ENCODE assay signal across 8 cellular contexts in genomic region chr15:58749532-58750337, GRCh38. TPM values are rescaled to one million over a fixed set of nuclear protein-coding genes. Genes with fewer than 3 reads are reported as not detected.
DNase-seq lines count a peak whose midpoint lies in the region; ATAC-seq and TF ChIP-seq lines count a peak whose summit lies in the region.

TSS of gene ADAM10 (minus strand) at chr15:58749707. CDS start at chr15:58749534, 173 bp downstream.

- H3K4me3 Mint-ChIP-seq in type B pancreatic cell, result peak within 1 kb of the TSS; percentile 99

- TF ChIP-seq CTCF in GM12865 (IDR thresholded peaks at IDR 0.05; ENCODE audit: insufficient read depth, low read depth, low read length, missing control alignments) (no peak), type B pancreatic cell (conservative IDR thresholded peaks at IDR 0.05) (no peak)

- peaks cover 9% of the 10 kb centered on the region for H3K36me3 Mint-ChIP-seq in type B pancreatic cell

- H3K36me3 ChIP-seq in adipocyte (ENCODE audit: control insufficient read depth, insufficient read depth, low read length, severe bottlenecking), result no peaks in the 10 kb centered on the region

- H3K27me3 ChIP-seq in adipocyte (replicated peaks; ENCODE audit: control insufficient read depth, insufficient read depth, low read length), result no peaks in the 10 kb centered on the region

- peak within 1 kb of the TSS; percentile 97 for H3K9ac ChIP-seq in adipocyte (ENCODE audit: low read length)

- H3K4me3 ChIP-seq in GM12865 (ENCODE audit: low read depth, low read length) (peak within 1 kb of the TSS; percentile 90), adipocyte (ENCODE audit: low read length) (peak within 1 kb of the TSS; percentile 99)

- ATAC-seq in HG02763 (IDR thresholded peaks at IDR 0.05; ENCODE audit: unreplicated experiment), result peak; percentile 92

- no peaks in the 10 kb centered on the region for H3K9me3 Mint-ChIP-seq in type B pancreatic cell

- peaks cover 23% of the 10 kb centered on the region for H3K4me1 Mint-ChIP-seq in type B pancreatic cell (ENCODE audit: unreplicated experiment)

- H3K4me1 ChIP-seq in adipocyte (ENCODE audit: control insufficient read depth, insufficient read depth, low read length), result peaks cover 27% of the 10 kb centered on the region

- peak; percentile 99 for DNase-seq in GM12865 (ENCODE audit: low read depth)
- DNase-seq in NCI-H1436 (lab: John Stamatoyannopoulos, UW), result peak; percentile 97
- DNase-seq in T follicular helper cell (ENCODE audit: low read depth), result peak; percentile 97
- peak; percentile 99 for DNase-seq in adipocyte (ENCODE audit: low read depth)
- peak; percentile 100 for DNase-seq in cardiac septum (ENCODE audit: low spot score)
- DNase-seq in pons (ENCODE audit: low spot score), result peak; percentile 99
- peak; percentile 99 for DNase-seq in type B pancreatic cell (ENCODE audit: extremely low spot score, unreplicated experiment)

- H3K27ac Mint-ChIP-seq in type B pancreatic cell, result peak within 1 kb of the TSS; percentile 98

- intact Hi-C loops in cardiac septum (cut with DNase I), result loop anchor here (1.0 to 10.0 kb wide), 8 partner anchors 22 to 522 kb away; partner anchors contain the start of genes MINDY2 and SLTM

- H3K27me3 Mint-ChIP-seq in type B pancreatic cell, result no peaks in the 10 kb centered on the region

- no peaks in the 10 kb centered on the region for H3K9me3 ChIP-seq in adipocyte (ENCODE audit: control insufficient read depth, low read length)

RNA-seq across cellular contexts. Expression of gene ADAM10, which starts in this region (rescaled TPM):
- total RNA-seq in cardiac septum (85.9 TPM), type B pancreatic cell (ENCODE audit: low replicate concordance) (228 and 438 TPM in 2 replicates)

Comparison
In these comparisons a context has a peak if more than half of its experiments do, and no peak if none do; other contexts are left out.
1. Peak in every context shown above with its lines: DNase-seq, ATAC-seq and H3K4me3 ChIP-seq.